9 cellular contexts compared by ENCODE assay signal in genomic region chr5:149381986-149382338, GRCh38. TPM values are rescaled to one million over a fixed set of nuclear protein-coding genes. Genes with fewer than 3 reads are reported as not detected.
DNase-seq lines count a peak whose midpoint lies in the region; ATAC-seq, FAIRE-seq and TF ChIP-seq lines count a peak whose summit lies in the region.
"Had no signal": no experiment of that assay in that cellular context is flagged by ENCODE, and none has a peak within 500 bp of the region (broad histone marks: within the 10 kb centered on the region; RNA-seq: fewer than 3 reads in every experiment).

No MANE protein-coding gene starts in this region.

- intact Hi-C loops in gastrocnemius medialis (cut with DNase I; ENCODE audit: low total_unique reads), result loop anchor here (1.0 kb wide), 2 partner anchors 52 to 182 kb away; no protein-coding TSS in a partner anchor

- peaks cover 10% of the 10 kb centered on the region for H3K4me1 ChIP-seq in astrocyte (ENCODE audit: insufficient read depth, low read length)
- peaks cover 21 to 24% of the 10 kb centered on the region in 2 donors for H3K4me1 ChIP-seq in gastrocnemius medialis

- no peak overlapping the region for H3K27ac Mint-ChIP-seq in astrocyte (ENCODE audit: unreplicated experiment)

- H3K27me3 ChIP-seq in astrocyte (ENCODE audit: insufficient read depth, low read length), result no peaks in the 10 kb centered on the region
- no peaks in the 10 kb centered on the region for H3K27me3 ChIP-seq in gastrocnemius medialis

- H3K36me3 Mint-ChIP-seq in astrocyte (ENCODE audit: low read depth, unreplicated experiment), result peaks cover 2% of the 10 kb centered on the region

- no peaks in the 10 kb centered on the region for H3K79me2 ChIP-seq in astrocyte (ENCODE audit: insufficient read depth, low read length)

- peaks cover 1% of the 10 kb centered on the region for H3K27me3 Mint-ChIP-seq in astrocyte (ENCODE audit: low read depth, unreplicated experiment)

- TF ChIP-seq CTCF in D721Med (IDR thresholded peaks at IDR 0.05; ENCODE audit: insufficient read depth, missing control alignments) (peak; percentile 91), LNCaP clone FGC (IDR thresholded peaks at IDR 0.05; ENCODE audit: control insufficient read depth, extremely low read depth, insufficient read depth) (peak; percentile 91), astrocyte (IDR thresholded peaks at IDR 0.05; ENCODE audit: insufficient read depth, low read depth, low read length) (peak; percentile 70), gastrocnemius medialis (IDR thresholded peaks at IDR 0.05 in 4 of 5, conservative IDR thresholded peaks at IDR 0.05 in 1 of 5) (peak; percentile 82 to 98 (median 94))

- H3K4me1 Mint-ChIP-seq in astrocyte (ENCODE audit: low read depth, unreplicated experiment), result peaks cover 37% of the 10 kb centered on the region

- FAIRE-seq in D721Med (lab: Jason Lieb, UNC) (no peak), astrocyte (lab: Jason Lieb, UNC) (no peak)

- H4K20me1 ChIP-seq in astrocyte (ENCODE audit: insufficient read depth, low read length), result no peaks in the 10 kb centered on the region

- ATAC-seq in GM21447 (IDR thresholded peaks at IDR 0.05; ENCODE audit: unreplicated experiment), result peak; percentile 76
- peak; percentile 83 to 84 for ATAC-seq in gastrocnemius medialis
- no peak for ATAC-seq in GM19324 (IDR thresholded peaks at IDR 0.05; ENCODE audit: low FRiP score, unreplicated experiment)

- H3K27ac ChIP-seq in astrocyte (ENCODE audit: low read depth, low read length) (no peak overlapping the region), gastrocnemius medialis (peak overlapping the region in 3 of 4 donors; percentile 64 to 76 (median 75))

- H3K4me2 ChIP-seq in astrocyte (ENCODE audit: low read length), result peak overlapping the region; percentile 42

- H3K36me3 ChIP-seq in astrocyte (ENCODE audit: insufficient read depth, low read length), result no peaks in the 10 kb centered on the region
- no peaks in the 10 kb centered on the region for H3K36me3 ChIP-seq in gastrocnemius medialis

- TF ChIP-seq POLR2A in gastrocnemius medialis (IDR thresholded peaks at IDR 0.05), result no peak

- DNase-seq in D721Med (ENCODE audit: insufficient read length, low spot score), result peak; percentile 94
- peak; percentile 11 for DNase-seq in LNCaP clone FGC (ENCODE audit: low read depth)
- DNase-seq in T-helper 9 cell, result peak; percentile 75
- DNase-seq in astrocyte (ENCODE audit: low read depth), result no peak
- peak in 36 of 51 donors; percentile 5 to 64 (median 28) for DNase-seq in hypothalamus (lab: John Stamatoyannopoulos, UW)
- DNase-seq in gastrocnemius medialis, result peak; percentile 40 to 62

- H3K4me3 ChIP-seq in LNCaP clone FGC (ENCODE audit: low read depth, low read length) (no peak overlapping the region), astrocyte (ENCODE audit: insufficient read depth, low read depth, low read length) (no peak overlapping the region), gastrocnemius medialis (peak overlapping the region in 1 of 4 donors; percentile 22)

- no peak overlapping the region for H3K9ac ChIP-seq in astrocyte (ENCODE audit: low read length)

- no peaks in the 10 kb centered on the region for H3K9me3 Mint-ChIP-seq in astrocyte (ENCODE audit: unreplicated experiment)

- in situ Hi-C loops in gastrocnemius medialis (cut with MboI; ENCODE audit: low sequenced_read_pairs in 4 of 4), result loop anchor here in 2 of 4 donors (5.0 kb wide), 3 partner anchors 55 to 185 kb away; no protein-coding TSS in a partner anchor

- peak overlapping the region; percentile 83 for H2AFZ ChIP-seq in astrocyte (ENCODE audit: low read depth, low read length)

- H3K4me3 Mint-ChIP-seq in astrocyte (ENCODE audit: unreplicated experiment), result no peak overlapping the region

- H3K9me3 ChIP-seq in astrocyte (ENCODE audit: insufficient read depth, low read depth, low read length), result peaks cover 3% of the 10 kb centered on the region
- no peaks in the 10 kb centered on the region for H3K9me3 ChIP-seq in gastrocnemius medialis

RNA-seq across cellular contexts. Expression of gene IL17B, which starts 2.9 kb away (rescaled TPM):
- 0.54 and 0.60 TPM in 2 replicates for total RNA-seq in astrocyte
- total RNA-seq in gastrocnemius medialis, result 1 to 10 TPM in 1 of 4 donors, not detected in 3; 1.2 TPM
- total RNA-seq: activated CD8-positive, alpha-beta memory T cell treated with anti-CD3 and anti-CD28 coated beads for 36 hours had no signal

RNA-seq across cellular contexts. Expression of gene PCYOX1L, which starts 24.1 kb away (rescaled TPM):
- total RNA-seq in astrocyte, result 16.6 and 21.8 TPM in 2 replicates
- 1 to 10 TPM in 3 of 4 donors, under 1 TPM in 1; 0.29 to 1.5 (median 1.2) TPM for total RNA-seq in gastrocnemius medialis

RNA-seq across cellular contexts. Expression of gene GRPEL2, which starts 36.7 kb away (rescaled TPM):
- total RNA-seq in astrocyte (26.0 and 30.0 TPM in 2 replicates), gastrocnemius medialis (10 to 100 TPM in 2 of 4 donors, 1 to 10 TPM in 2; 7.8 to 13.3 (median 9.9) TPM)
